Comparison of ENCODE assay signal across 8 cellular contexts in the genomic region with DNA sequence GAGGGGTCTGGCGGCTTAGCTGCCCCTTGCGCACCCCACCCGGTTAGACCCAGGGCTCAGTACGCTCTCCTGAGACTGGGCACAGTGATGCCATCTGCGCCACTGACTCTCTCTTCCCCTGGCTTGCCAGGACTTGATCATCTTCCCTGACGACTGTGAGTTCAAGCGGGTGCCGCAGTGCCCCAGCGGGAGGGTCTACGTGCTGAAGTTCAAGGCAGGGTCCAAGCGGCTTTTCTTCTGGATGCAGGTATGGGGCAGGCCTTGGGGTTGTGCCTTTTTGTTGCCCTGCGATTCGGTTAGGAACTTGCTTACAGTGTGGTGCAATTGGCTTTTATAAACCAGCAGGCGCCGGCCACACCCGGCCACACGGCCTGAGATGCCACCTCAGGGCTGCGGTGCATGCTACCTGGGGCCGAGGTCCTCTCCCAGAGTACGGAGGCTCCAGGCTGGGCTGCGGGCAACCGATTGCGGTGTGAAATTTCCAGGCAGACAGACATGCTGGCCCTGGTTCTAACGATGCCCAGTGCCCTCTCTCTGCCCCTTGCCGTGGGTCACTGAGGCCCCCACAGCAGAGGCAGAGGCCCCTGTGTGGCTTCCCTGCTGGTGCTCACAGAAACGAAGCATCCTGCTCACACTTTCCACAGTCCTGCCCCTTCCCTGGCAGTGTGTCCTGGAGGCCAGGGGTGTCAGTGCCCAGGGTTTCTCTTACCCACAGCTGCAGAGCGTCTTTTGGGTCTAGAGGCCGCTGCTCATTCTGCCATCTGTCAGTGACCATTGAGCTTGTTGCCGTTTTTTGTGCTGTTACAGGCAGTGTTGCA. TPM values are rescaled to one million over a fixed set of nuclear protein-coding genes. Genes with fewer than 3 reads are reported as not detected.
A peak's percentile ranks its signal among the peaks of the same experiment; 100 is the strongest.
DNase-seq lines count a peak whose midpoint lies in the region; ATAC-seq and TF ChIP-seq lines count a peak whose summit lies in the region.

No MANE protein-coding gene starts in this region.

- no peak overlapping the region for H2AK5ac ChIP-seq in mesenchymal stem cell (ENCODE audit: low read length, severe bottlenecking)

- no peak overlapping the region for H3K18ac ChIP-seq in mesenchymal stem cell (ENCODE audit: low read depth in 1 of 2, low read length in 2 of 2)

- H2BK12ac ChIP-seq in mesenchymal stem cell (ENCODE audit: low read length in 2 of 2), result no peak overlapping the region

- H3K4me2 ChIP-seq in mesenchymal stem cell (ENCODE audit: low read length, poor library complexity, severe bottlenecking), result peak overlapping the region; percentile 89

- no peak for ATAC-seq in heart left ventricle
- no peak for ATAC-seq in HG03469 (IDR thresholded peaks at IDR 0.05; ENCODE audit: unreplicated experiment)

- no peak overlapping the region for H2BK15ac ChIP-seq in mesenchymal stem cell (ENCODE audit: low read depth, poor library complexity, severe bottlenecking)

- peak overlapping the region; percentile 93 for H3K9ac ChIP-seq in mesenchymal stem cell (ENCODE audit: low read length)

- peak overlapping the region; percentile 59 to 96 (median 88) for H3K4me3 ChIP-seq in heart left ventricle
- peak overlapping the region; percentile 87 to 98 for H3K4me3 ChIP-seq in mesenchymal stem cell (ENCODE audit: insufficient read depth in 1 of 2, low read depth in 1 of 2, low read length in 2 of 2)
- peak overlapping the region; percentile 85 to 98 for H3K4me3 ChIP-seq in vagina

- H3K4me1 ChIP-seq in heart left ventricle (peaks cover 9 to 43% (median 25%) of the 10 kb centered on the region in 12 donors), mesenchymal stem cell (ENCODE audit: control insufficient read depth, insufficient read depth, low read depth, low read length) (peaks cover 44% of the 10 kb centered on the region), vagina (peaks cover 48% of the 10 kb centered on the region)

- no peak for TF ChIP-seq CTCF in heart left ventricle (IDR thresholded peaks at IDR 0.05)
- no peak for TF ChIP-seq CTCF in brain (conservative IDR thresholded peaks at IDR 0.05)
- TF ChIP-seq CTCF in vagina (IDR thresholded peaks at IDR 0.05), result no peak

- peaks cover 3% of the 10 kb centered on the region for H3K27me3 Mint-ChIP-seq in brain

- H3K9me3 ChIP-seq in heart left ventricle, result no peaks in the 10 kb centered on the region
- no peaks in the 10 kb centered on the region for H3K9me3 ChIP-seq in mesenchymal stem cell (ENCODE audit: control insufficient read depth, low read length)
- no peaks in the 10 kb centered on the region for H3K9me3 ChIP-seq in vagina

- TF ChIP-seq POLR2A in heart left ventricle (IDR thresholded peaks at IDR 0.05), result no peak
- TF ChIP-seq POLR2A in vagina (IDR thresholded peaks at IDR 0.05), result no peak

- peak overlapping the region; percentile 15 for H4K91ac ChIP-seq in mesenchymal stem cell (ENCODE audit: low read length)

- DNase-seq in heart left ventricle (no peak), cardiac septum (ENCODE audit: low spot score) (no peak), mesenchymal stem cell (no peak), vagina (ENCODE audit: extremely low spot score in 2 of 2) (no peak), HPDE6-E6E7 (ENCODE audit: extremely low spot score) (no peak), H4 (ENCODE audit: low spot score) (no peak)

- H2BK120ac ChIP-seq in mesenchymal stem cell (ENCODE audit: low read depth, low read length), result no peak overlapping the region

- H3K4ac ChIP-seq in mesenchymal stem cell (ENCODE audit: low read depth in 1 of 2, low read length in 2 of 2), result no peak overlapping the region

- H3K14ac ChIP-seq in mesenchymal stem cell (ENCODE audit: low read length in 2 of 2), result no peak overlapping the region

- intact Hi-C loops in heart left ventricle (cut with DNase I), result loop anchor here in 8 of 10 donors (5.0 to 10.0 kb wide), 11 partner anchors 48 to 500 kb away; a partner anchor contains a TSS
- intact Hi-C loops in cardiac septum (cut with DNase I), result loop anchor here (5.0 kb wide), 2 partner anchors 38 to 193 kb away; no protein-coding TSS in a partner anchor
- intact Hi-C loops in vagina (cut with DNase I), result loop anchor here (5.0 to 10.0 kb wide), 2 partner anchors 83 to 490 kb away; a partner anchor contains a TSS

- no peak overlapping the region for H2AFZ ChIP-seq in mesenchymal stem cell (ENCODE audit: low read depth, low read length)

- peaks cover 29% of the 10 kb centered on the region for H3K4me1 Mint-ChIP-seq in brain

- 71 to 81% (median 75%) methylated on average over 19 to 29 of the region's 29 CpGs for WGBS in heart left ventricle, 4 donors
- 89% methylated on average over 29 of the region's 29 CpGs for WGBS in mesenchymal stem cell

- H3K27ac Mint-ChIP-seq in brain, result peak overlapping the region; percentile 53 to 95 (median 89)

- H3K36me3 ChIP-seq in heart left ventricle (peaks cover 0 to 55% (median 52%) of the 10 kb centered on the region in 9 donors), mesenchymal stem cell (ENCODE audit: control insufficient read depth in 1 of 2, insufficient read depth in 2 of 2, low read depth in 1 of 2, low read length in 2 of 2) (peaks cover 47 to 68% of the 10 kb centered on the region in 2 experiments), vagina (peaks cover 0 to 40% of the 10 kb centered on the region in 2 donors)

- H4K8ac ChIP-seq in mesenchymal stem cell (ENCODE audit: low read length), result no peak overlapping the region

- H3K4me3 Mint-ChIP-seq in brain, result peak overlapping the region; percentile 91 to 94 (median 92)

- H3K27ac ChIP-seq in heart left ventricle (peak overlapping the region in 9 of 12 donors; percentile 11 to 100 (median 99)), mesenchymal stem cell (ENCODE audit: low read length, poor library complexity, severe bottlenecking) (peak overlapping the region; percentile 9), vagina (no peak overlapping the region)

- H3K79me1 ChIP-seq in mesenchymal stem cell (replicated peaks; ENCODE audit: low read length, poor library complexity, severe bottlenecking), result peaks cover 3% of the 10 kb centered on the region

- H3K23ac ChIP-seq in mesenchymal stem cell (ENCODE audit: low read length in 2 of 2), result no peak overlapping the region

- peaks cover 11% of the 10 kb centered on the region for H3K36me3 Mint-ChIP-seq in brain

- peaks cover 0 to 3% (median 0%) of the 10 kb centered on the region in 5 experiments for H3K9me3 Mint-ChIP-seq in brain

- H3K27me3 ChIP-seq in heart left ventricle, result no peaks in the 10 kb centered on the region
- no peaks in the 10 kb centered on the region for H3K27me3 ChIP-seq in mesenchymal stem cell (ENCODE audit: control insufficient read depth in 1 of 2, insufficient read depth in 1 of 2, low read length in 2 of 2)
- no peaks in the 10 kb centered on the region for H3K27me3 ChIP-seq in vagina

- no peak overlapping the region for H2BK5ac ChIP-seq in mesenchymal stem cell (ENCODE audit: low read depth, low read length, poor library complexity, severe bottlenecking)

RNA-seq across cellular contexts. Expression of a gene that starts 1.7 kb away (rescaled TPM):
- total RNA-seq in heart left ventricle (100 to 1,000 TPM in 3 of 9 donors, 10 to 100 TPM in 6; 66.8 to 218 (median 79.8) TPM), cardiac septum (79.9 TPM), vagina (110 TPM)
- polyA plus RNA-seq in heart left ventricle (100 to 1,000 TPM in 1 of 2 donors, 10 to 100 TPM in 1; 87.2 to 187 TPM), brain (ENCODE audit: insufficient read depth, low read depth, low replicate concordance) (170 TPM)
- polyA plus RNA-seq in mesenchymal stem cell (2013, experiment 1 of 2), result 99.6 TPM
- polyA plus RNA-seq in mesenchymal stem cell (2013, experiment 2 of 2), result 97.9 TPM
- 180 and 203 TPM in 2 replicates for total RNA-seq in H4 (2014; rRNA removed; shearing (Covaris generic))
